2 cellular contexts compared by ENCODE assay signal in the genomic region with DNA sequence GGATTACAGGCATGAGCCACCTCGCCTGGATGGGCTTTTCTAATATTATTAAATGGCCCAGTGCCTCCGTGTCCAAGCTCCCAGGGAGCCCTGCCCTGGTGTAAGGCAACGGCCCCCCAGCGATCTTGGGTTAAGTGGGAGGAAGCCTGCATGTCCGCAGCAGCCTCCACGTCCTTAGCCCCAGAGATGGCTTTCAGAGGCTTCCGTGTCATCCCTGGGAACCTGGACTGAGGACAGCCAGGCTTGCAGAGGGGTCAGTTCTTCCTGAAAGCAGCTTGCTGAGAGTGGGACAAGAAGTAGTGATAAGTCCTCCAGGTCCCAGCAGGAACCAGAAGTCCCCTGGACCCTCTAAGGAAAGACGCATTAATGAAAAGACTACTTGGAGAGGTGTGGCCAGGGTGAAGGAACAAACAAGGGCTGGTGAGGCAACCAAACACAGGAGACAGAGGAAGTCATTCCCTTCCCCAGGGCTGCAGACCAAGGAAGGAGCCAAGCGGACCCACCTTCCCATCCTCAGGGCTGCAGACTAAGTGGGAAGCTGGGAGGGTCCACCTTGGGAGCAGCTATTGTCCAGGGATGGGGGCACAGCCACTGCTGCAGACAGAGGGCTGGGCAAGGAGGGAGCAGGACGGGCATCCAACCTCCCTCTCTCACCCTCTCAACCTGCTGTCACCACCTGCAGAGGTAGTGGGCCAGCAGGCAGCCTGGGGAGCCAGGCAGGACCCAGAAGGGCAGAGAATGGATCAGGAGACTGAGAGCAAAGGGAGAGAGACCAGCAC.
TF ChIP-seq lines count a peak whose summit lies in the region.

No MANE protein-coding gene starts in this region.

TF ChIP-seq in IMR-90, 13 proteins besides CTCF, POLR2A, EP300 and RAD21:
- TF ChIP-seq RCOR1 (IDR thresholded peaks at IDR 0.05; ENCODE audit: insufficient replicate concordance, low read length): no peak
- no peak for TF ChIP-seq MXI1 (IDR thresholded peaks at IDR 0.05; ENCODE audit: borderline replicate concordance, low read depth, low read length)
- TF ChIP-seq CHD1 (IDR thresholded peaks at IDR 0.05; ENCODE audit: low read depth, low read length): no peak
- no peak for TF ChIP-seq SMC3 (IDR thresholded peaks at IDR 0.05; ENCODE audit: low read depth, low read length)
- TF ChIP-seq RFX5 (IDR thresholded peaks at IDR 0.05; ENCODE audit: low read depth, low read length): no peak
- TF ChIP-seq, protein P1, sequence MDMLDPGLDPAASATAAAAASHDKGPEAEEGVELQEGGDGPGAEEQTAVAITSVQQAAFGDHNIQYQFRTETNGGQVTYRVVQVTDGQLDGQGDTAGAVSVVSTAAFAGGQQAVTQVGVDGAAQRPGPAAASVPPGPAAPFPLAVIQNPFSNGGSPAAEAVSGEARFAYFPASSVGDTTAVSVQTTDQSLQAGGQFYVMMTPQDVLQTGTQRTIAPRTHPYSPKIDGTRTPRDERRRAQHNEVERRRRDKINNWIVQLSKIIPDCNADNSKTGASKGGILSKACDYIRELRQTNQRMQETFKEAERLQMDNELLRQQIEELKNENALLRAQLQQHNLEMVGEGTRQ (IDR thresholded peaks at IDR 0.05; ENCODE audit: low read depth, low read length): no peak
- TF ChIP-seq BHLHE40 (IDR thresholded peaks at IDR 0.05; ENCODE audit: low read depth, low read length): no peak
- TF ChIP-seq, protein P2, sequence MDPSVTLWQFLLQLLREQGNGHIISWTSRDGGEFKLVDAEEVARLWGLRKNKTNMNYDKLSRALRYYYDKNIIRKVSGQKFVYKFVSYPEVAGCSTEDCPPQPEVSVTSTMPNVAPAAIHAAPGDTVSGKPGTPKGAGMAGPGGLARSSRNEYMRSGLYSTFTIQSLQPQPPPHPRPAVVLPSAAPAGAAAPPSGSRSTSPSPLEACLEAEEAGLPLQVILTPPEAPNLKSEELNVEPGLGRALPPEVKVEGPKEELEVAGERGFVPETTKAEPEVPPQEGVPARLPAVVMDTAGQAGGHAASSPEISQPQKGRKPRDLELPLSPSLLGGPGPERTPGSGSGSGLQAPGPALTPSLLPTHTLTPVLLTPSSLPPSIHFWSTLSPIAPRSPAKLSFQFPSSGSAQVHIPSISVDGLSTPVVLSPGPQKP (IDR thresholded peaks at IDR 0.05; ENCODE audit: borderline replicate concordance, low read depth, low read length): no peak
- no peak for TF ChIP-seq MAFK (IDR thresholded peaks at IDR 0.05; ENCODE audit: low read depth, low read length)
- no peak for TF ChIP-seq NFE2L2 (IDR thresholded peaks at IDR 0.05; ENCODE audit: low read depth, low read length)
- TF ChIP-seq CEBPB (IDR thresholded peaks at IDR 0.05; ENCODE audit: low read depth, low read length): no peak
- no peak for TF ChIP-seq MAZ (IDR thresholded peaks at IDR 0.05; ENCODE audit: borderline replicate concordance, low read depth, low read length)
- no peak for TF ChIP-seq FOS (IDR thresholded peaks at IDR 0.05; ENCODE audit: low read depth, low read length)

TF ChIP-seq in GM12878, 131 proteins besides CTCF, POLR2A, EP300 and RAD21:
- TF ChIP-seq LARP7 (IDR thresholded peaks at IDR 0.05): peak; percentile 7; the same call in 1 of the 2 replicates
- no peak for TF ChIP-seq POU2F2 (IDR thresholded peaks at IDR 0.05; ENCODE audit: borderline replicate concordance, low read depth, low read length)
- no peak for TF ChIP-seq CREB1 (IDR thresholded peaks at IDR 0.05; ENCODE audit: low read depth)
- no peak for TF ChIP-seq FOXK2 (IDR thresholded peaks at IDR 0.05)
- TF ChIP-seq SUZ12 (IDR thresholded peaks at IDR 0.05; ENCODE audit: unreplicated experiment): no peak
